ENCODE assay signal across 8 cellular contexts in genomic region chr4:70703695-70704332, GRCh38. TPM values are rescaled to one million over a fixed set of nuclear protein-coding genes. Genes with fewer than 3 reads are reported as not detected.
A peak's percentile ranks its signal among the peaks of the same experiment; 100 is the strongest.
DNase-seq lines count a peak whose midpoint lies in the region; ATAC-seq, FAIRE-seq and TF ChIP-seq lines count a peak whose summit lies in the region.

No MANE protein-coding gene starts in this region.

- no peaks in the 10 kb centered on the region for H3K27me3 ChIP-seq in MG63

- DNase-seq in MG63 (no peak), fibroblast of pulmonary artery (ENCODE audit: low read depth) (peak; percentile 35), omental fat pad (ENCODE audit: low spot score) (no peak), H54 (ENCODE audit: insufficient read length, low spot score) (no peak), GF-D8 (lab: John Stamatoyannopoulos, UW) (no peak)

- H3K4me3 ChIP-seq in GM08714 (ENCODE audit: low read length) (peak overlapping the region; percentile 98), MG63 (peak overlapping the region; percentile 66), fibroblast of pulmonary artery (replicated peaks; ENCODE audit: low read depth, low read length) (peak overlapping the region; percentile 76)

- no peaks in the 10 kb centered on the region for H3K36me3 ChIP-seq in MG63

- no peak for TF ChIP-seq CTCF in VCaP (conservative IDR thresholded peaks at IDR 0.05)
- no peak for TF ChIP-seq CTCF in fibroblast of pulmonary artery (IDR thresholded peaks at IDR 0.05; ENCODE audit: low read length, missing control alignments)
- no peak for TF ChIP-seq CTCF in omental fat pad (IDR thresholded peaks at IDR 0.05)

- ATAC-seq in omental fat pad (ENCODE audit: low FRiP score) = peak; percentile 68
- ATAC-seq in GM21360 (IDR thresholded peaks at IDR 0.05; ENCODE audit: unreplicated experiment) = no peak

- no peak for TF ChIP-seq POLR2A in H54 (IDR thresholded peaks at IDR 0.05; ENCODE audit: low read depth, low read length)

- peak overlapping the region; percentile 98 for H3K27ac ChIP-seq in VCaP

- no peak for FAIRE-seq in H54 (lab: Jason Lieb, UNC)

- no peaks in the 10 kb centered on the region for H3K9me3 ChIP-seq in MG63

RNA-seq across cellular contexts. Expression of gene UTP3, which starts 15.5 kb away (rescaled TPM):
- 3.0 and 6.4 TPM in 2 replicates for total RNA-seq in MG63 (2014; rRNA removed; shearing (Covaris generic); ENCODE audit: low replicate concordance)
- 10 to 100 TPM; 20.7 to 67.5 (median 26.5) TPM for total RNA-seq in omental fat pad

RNA-seq across cellular contexts. Expression of gene RUFY3, which starts 17.9 kb away (rescaled TPM):
- total RNA-seq in MG63 (2014; rRNA removed; shearing (Covaris generic); ENCODE audit: low replicate concordance) = 7.8 and 38.6 TPM in 2 replicates
- 10 to 100 TPM; 34.2 to 92.8 (median 64.0) TPM for total RNA-seq in omental fat pad

RNA-seq across cellular contexts. Expression of gene JCHAIN, which starts 37.5 kb away (rescaled TPM):
- total RNA-seq in MG63 (2014; rRNA removed; shearing (Covaris generic); ENCODE audit: low replicate concordance) = not detected in 2 replicates
- total RNA-seq in omental fat pad = 10 to 100 TPM; 15.8 to 99.9 (median 36.0) TPM

Comparison
In these comparisons a context has a peak if more than half of its experiments do, and no peak if none do; other contexts are left out.
1. RNA of gene JCHAIN, which starts 37.5 kb away (total RNA-seq): 15.8 to 99.9 TPM in omental fat pad; not detected in MG63; every median in the first group is over 10 times any median in the second.
2. Peak in every context shown above with its lines, with median percentiles within 50 percentile points of each other: H3K4me3 ChIP-seq.